ENCODE assay signal across 12 cellular contexts in genomic region chr7:47759056-47759706, GRCh38.
A peak's percentile ranks its signal among the peaks of the same experiment; 100 is the strongest.
DNase-seq lines count a peak whose midpoint lies in the region; ATAC-seq and TF ChIP-seq lines count a peak whose summit lies in the region.
"Had no signal": no experiment of that assay in that cellular context is flagged by ENCODE, and none has a peak within 500 bp of the region (broad histone marks: within the 10 kb centered on the region; RNA-seq: fewer than 3 reads in every experiment).

No MANE protein-coding gene starts in this region.

- H3K79me2 ChIP-seq in osteoblast (ENCODE audit: insufficient read depth, low read length) = no peaks in the 10 kb centered on the region

- peak overlapping the region; percentile 94 for H3K27ac ChIP-seq in osteoblast (ENCODE audit: low read depth, low read length)

- no peaks in the 10 kb centered on the region for H4K20me1 ChIP-seq in osteoblast (ENCODE audit: insufficient read depth, low read length)

- DNase-seq in COLO829 (ENCODE audit: low spot score) (peak; percentile 42), NCI-H69 (lab: John Stamatoyannopoulos, UW) (peak; percentile 25), dermis blood vessel endothelial cell (peak; percentile 21), osteoblast (ENCODE audit: insufficient read length, low spot score, missing footprints) (no peak), midbrain (lab: John Stamatoyannopoulos, UW) (no peak)
- DNase-seq in activated CD4-positive, alpha-beta T cell treated with anti-CD3 and anti-CD28 coated beads, Interleukin-2, amount 50 U/mL, for 4 hours = no peak
- DNase-seq: CD4-positive, alpha-beta T cell; NCI-H2081; Peyer's patch; stimulated activated CD4-positive, alpha-beta T cell treated with anti-CD3 and anti-CD28 coated beads, Interleukin-12 subunit alpha, Interleukin-12 subunit beta, amount 100 ng/mL, for 4 hours had no signal

- peak; percentile 51 for TF ChIP-seq CTCF in osteoblast (IDR thresholded peaks at IDR 0.05; ENCODE audit: extremely low read depth, low read depth, low read length)

- no peaks in the 10 kb centered on the region for H3K9me3 ChIP-seq in osteoblast (ENCODE audit: low read depth, low read length)
- H3K9me3 ChIP-seq: Peyer's patch had no signal

- peaks cover 43% of the 10 kb centered on the region for H3K4me1 ChIP-seq in osteoblast (ENCODE audit: insufficient read depth, low read length)

- ATAC-seq in HG02852 (IDR thresholded peaks at IDR 0.05; ENCODE audit: unreplicated experiment) (no peak), HG02970 (IDR thresholded peaks at IDR 0.05; ENCODE audit: low FRiP score, unreplicated experiment) (no peak)

- no peaks in the 10 kb centered on the region for H3K36me3 ChIP-seq in osteoblast (ENCODE audit: insufficient read depth, low read length)
- H3K36me3 ChIP-seq: Peyer's patch had no signal

- H2AFZ ChIP-seq in osteoblast (ENCODE audit: low read length) = no peak overlapping the region

- no peaks in the 10 kb centered on the region for H3K27me3 ChIP-seq in osteoblast (ENCODE audit: insufficient read depth, low read length)
- H3K27me3 ChIP-seq: Peyer's patch had no signal

- H3K4me3 ChIP-seq in osteoblast (ENCODE audit: insufficient read depth, low read length) = no peak overlapping the region
- H3K4me3 ChIP-seq: Peyer's patch had no signal

- no peak overlapping the region for H3K4me2 ChIP-seq in osteoblast (ENCODE audit: insufficient read depth, low read length)

Comparison
In these comparisons a context has a peak if more than half of its experiments do, and no peak if none do; other contexts are left out.
1. DNase-seq: peak in COLO829 (single experiment), NCI-H69 (single experiment) and dermis blood vessel endothelial cell (single experiment); none in osteoblast (single experiment), activated CD4-positive, alpha-beta T cell treated with anti-CD3 and anti-CD28 coated beads, Interleukin-2, amount 50 U/mL, for 4 hours (0 of 2) and midbrain (single experiment).